ENCODE assay signal across 12 cellular contexts in genomic region chr1:155086856-155087535, GRCh38. TPM values are rescaled to one million over a fixed set of nuclear protein-coding genes. Genes with fewer than 3 reads are reported as not detected.
DNase-seq lines count a peak whose midpoint lies in the region; ATAC-seq and TF ChIP-seq lines count a peak whose summit lies in the region.
"Had no signal": no experiment of that assay in that cellular context is flagged by ENCODE, and none has a peak within 500 bp of the region (broad histone marks: within the 10 kb centered on the region; RNA-seq: fewer than 3 reads in every experiment).

No MANE protein-coding gene starts in this region.

- H3K4me2 ChIP-seq in neural progenitor cell = no peak overlapping the region

- no peak overlapping the region for H3K4me3 ChIP-seq in HEK293 (ENCODE audit: low read depth, low read length)
- H3K4me3 ChIP-seq in WERI-Rb-1 (ENCODE audit: low read depth, low read length) = no peak overlapping the region
- H3K4me3 ChIP-seq in neural progenitor cell = no peak overlapping the region
- no peak overlapping the region for H3K4me3 ChIP-seq in gastrocnemius medialis
- no peak overlapping the region for H3K4me3 ChIP-seq in HAP-1

- no TSS peak for BruUV-seq in Calu3 (replicated peaks; lab: Mats Ljungman, UMichigan)

- peaks cover 10% of the 10 kb centered on the region for H3K4me1 ChIP-seq in HEK293 (ENCODE audit: control insufficient read depth, insufficient read depth, low read length)
- peaks cover 13% of the 10 kb centered on the region for H3K4me1 ChIP-seq in neural progenitor cell
- H3K4me1 ChIP-seq in gastrocnemius medialis = peaks cover 20 to 31% of the 10 kb centered on the region in 2 donors
- H3K4me1 ChIP-seq in HAP-1 = peaks cover 15% of the 10 kb centered on the region

- CTCF ChIA-PET in Calu3 (lab: Charles Lee) = no interaction called here
- CTCF ChIA-PET in HEK293 (lab: Yijun Ruan, JAX) = interaction anchor here (0.6 to 4.5 kb wide), 15 partner anchors 13 to 143 kb away, joined by 3 to 117 read pairs (median 5); partner anchors contain the start of genes DPM3, EFNA4 and KRTCAP2

- no peak for DNase-seq in Calu3
- DNase-seq in WERI-Rb-1 = peak; percentile 69
- no peak for DNase-seq in neural progenitor cell (ENCODE audit: low spot score)
- DNase-seq in gastrocnemius medialis = no peak
- no peak for DNase-seq in HAP-1 (ENCODE audit: low spot score in 2 of 2)
- no peak for DNase-seq in GM10266 (ENCODE audit: extremely low spot score)
- DNase-seq: activated CD4-positive, alpha-beta T cell treated with anti-CD3 and anti-CD28 coated beads, Interleukin-2, amount 50 U/mL, for 48 hours; cortex of kidney; nephron progenitor cell had no signal

- in situ Hi-C loops in gastrocnemius medialis (cut with MboI; ENCODE audit: low sequenced_read_pairs in 4 of 4) = no loop called here
- in situ Hi-C loops in HAP-1 (cut with MboI; ENCODE audit: low sequenced_read_pairs) = loop anchor here (10.0 kb wide), 1 partner anchor 62 kb away; no protein-coding TSS in a partner anchor

- H3K36me3 ChIP-seq in HEK293 (ENCODE audit: control insufficient read depth in 2 of 2, insufficient read depth in 1 of 2, low read length in 2 of 2) = no peaks in the 10 kb centered on the region
- no peaks in the 10 kb centered on the region for H3K36me3 ChIP-seq in WERI-Rb-1
- H3K36me3 ChIP-seq in neural progenitor cell = no peaks in the 10 kb centered on the region
- H3K36me3 ChIP-seq in gastrocnemius medialis = no peaks in the 10 kb centered on the region
- H3K36me3 ChIP-seq in HAP-1 (replicated peaks) = no peaks in the 10 kb centered on the region; the same call in 1 of the 2 replicates

- H3K27me3 Mint-ChIP-seq in Calu3 (ENCODE audit: unreplicated experiment) (peaks cover 26% of the 10 kb centered on the region), neural progenitor cell (ENCODE audit: insufficient read depth, low read depth) (peaks cover 33% of the 10 kb centered on the region)

- no peaks in the 10 kb centered on the region for H3K9me3 Mint-ChIP-seq in Calu3 (ENCODE audit: low read depth, unreplicated experiment)
- H3K9me3 Mint-ChIP-seq in neural progenitor cell = no peaks in the 10 kb centered on the region
- H3K9me3 Mint-ChIP-seq: nephron progenitor cell had no signal

- TF ChIP-seq CTCF in Calu3 (IDR thresholded peaks at IDR 0.05; ENCODE audit: unreplicated experiment) = no peak
- TF ChIP-seq CTCF in HEK293 (tag by site-specific recombination; IDR thresholded peaks at IDR 0.05) = no peak
- peak; percentile 71 for TF ChIP-seq CTCF in WERI-Rb-1 (IDR thresholded peaks at IDR 0.05; ENCODE audit: low read depth, low read length)
- TF ChIP-seq CTCF in neural progenitor cell (IDR thresholded peaks at IDR 0.05) = no peak
- TF ChIP-seq CTCF in gastrocnemius medialis (IDR thresholded peaks at IDR 0.05 in 4 of 5, conservative IDR thresholded peaks at IDR 0.05 in 1 of 5) = no peak
- no peak for TF ChIP-seq CTCF in GM10266 (IDR thresholded peaks at IDR 0.05; ENCODE audit: control insufficient read depth, insufficient read depth, low read depth, missing control alignments)

- peak overlapping the region; percentile 96 for H3K4me3 Mint-ChIP-seq in Calu3 (ENCODE audit: low read depth, unreplicated experiment)
- H3K4me3 Mint-ChIP-seq in neural progenitor cell = peak overlapping the region; percentile 25

- no peak for ATAC-seq in gastrocnemius medialis

- no peak overlapping the region for H3K27ac Mint-ChIP-seq in Calu3 (ENCODE audit: unreplicated experiment)
- peak overlapping the region; percentile 9 for H3K27ac Mint-ChIP-seq in neural progenitor cell
- H3K27ac Mint-ChIP-seq: nephron progenitor cell had no signal

- no peak overlapping the region for H3K9ac ChIP-seq in neural progenitor cell

- no peak for TF ChIP-seq POLR2A in gastrocnemius medialis (IDR thresholded peaks at IDR 0.05)

- H3F3A ChIP-seq in neural progenitor cell (ENCODE audit: low read depth) = peaks cover 18% of the 10 kb centered on the region

- peaks cover 30% of the 10 kb centered on the region for H3K36me3 Mint-ChIP-seq in Calu3 (ENCODE audit: insufficient read depth, unreplicated experiment)
- H3K36me3 Mint-ChIP-seq in neural progenitor cell = no peaks in the 10 kb centered on the region

- no peaks in the 10 kb centered on the region for H3K79me2 ChIP-seq in neural progenitor cell (ENCODE audit: low read depth)

- H3K4me1 Mint-ChIP-seq in Calu3 (ENCODE audit: low read depth, unreplicated experiment) = peaks cover 34% of the 10 kb centered on the region
- H3K4me1 Mint-ChIP-seq in neural progenitor cell = peaks cover 32% of the 10 kb centered on the region

- H3K27me3 ChIP-seq in WERI-Rb-1 (ENCODE audit: insufficient read depth, low read depth, severe bottlenecking) (peaks cover 9% of the 10 kb centered on the region), neural progenitor cell (peaks cover 35% of the 10 kb centered on the region), gastrocnemius medialis (peaks cover 20 to 24% (median 23%) of the 10 kb centered on the region in 3 donors), HAP-1 (ENCODE audit: low read depth) (no peaks in the 10 kb centered on the region)

- H2AFZ ChIP-seq in neural progenitor cell (replicated peaks) = no peak overlapping the region

- H4K20me1 ChIP-seq in neural progenitor cell (ENCODE audit: low read depth) = peaks cover 22% of the 10 kb centered on the region

- POLR2A ChIA-PET in HEK293 (lab: Yijun Ruan, JAX) = no interaction called here

- H3K9me3 ChIP-seq in HEK293 (ENCODE audit: control insufficient read depth, insufficient read depth, low read depth, low read length) (no peaks in the 10 kb centered on the region), WERI-Rb-1 (ENCODE audit: severe bottlenecking) (no peaks in the 10 kb centered on the region), neural progenitor cell (ENCODE audit: low read depth) (no peaks in the 10 kb centered on the region), gastrocnemius medialis (no peaks in the 10 kb centered on the region), HAP-1 (no peaks in the 10 kb centered on the region)

- intact Hi-C loops in Calu3 (cut with micrococcal nuclease; ENCODE audit: unreplicated experiment) = no loop called here
- intact Hi-C loops in gastrocnemius medialis (cut with DNase I; ENCODE audit: low total_unique reads) = loop anchor here (5.0 kb wide), 3 partner anchors 115 to 610 kb away; partner anchors contain the start of genes CKS1B and SHC1

- no peak overlapping the region; the same call in 1 of the 2 replicates for H3K27ac ChIP-seq in HEK293 (ENCODE audit: extremely low read depth, low read depth, low read length)
- no peak overlapping the region for H3K27ac ChIP-seq in WERI-Rb-1
- no peak overlapping the region for H3K27ac ChIP-seq in neural progenitor cell
- H3K27ac ChIP-seq in gastrocnemius medialis = no peak overlapping the region
- H3K27ac ChIP-seq: epithelial cell of prostate, HL-60 had no signal

TF ChIP-seq in HEK293, 187 proteins besides CTCF, POLR2A, EP300 and RAD21 (continues in another document):
- TF ChIP-seq ZNF239 (tag by site-specific recombination; IDR thresholded peaks at IDR 0.05) (no peak), ZNF114 (tag by site-specific recombination; IDR thresholded peaks at IDR 0.05) (no peak), ZNF280C (tag by site-specific recombination; IDR thresholded peaks at IDR 0.05) (no peak), ZNF449 (tag by site-specific recombination; IDR thresholded peaks at IDR 0.05) (no peak)

RNA-seq across cellular contexts. Expression of gene EFNA3, which starts 8.4 kb away (rescaled TPM):
- 1.7 and 3.4 TPM in 2 replicates for total RNA-seq in Calu3 (2022)
- 4.0 and 9.6 TPM in 2 replicates for total RNA-seq in neural progenitor cell (ENCODE audit: low replicate concordance)
- 1 to 10 TPM in 2 of 4 donors, under 1 TPM in 1, not detected in 1; 0.55 to 1.8 (median 1.6) TPM for total RNA-seq in gastrocnemius medialis

RNA-seq across cellular contexts. Expression of gene EFNA4, which starts 23.5 kb away (rescaled TPM):
- 12.6 and 13.9 TPM in 2 replicates for total RNA-seq in Calu3 (2022)
- total RNA-seq in neural progenitor cell (ENCODE audit: low replicate concordance) = 10.7 and 18.4 TPM in 2 replicates
- total RNA-seq in gastrocnemius medialis = under 1 TPM; 0.41 to 0.87 (median 0.80) TPM

RNA-seq across cellular contexts. Expression of gene ADAM15, which starts 35.9 kb away (rescaled TPM):
- 99.1 and 103 TPM in 2 replicates for total RNA-seq in Calu3 (2022)
- 15.7 and 44.9 TPM in 2 replicates for total RNA-seq in neural progenitor cell (ENCODE audit: low replicate concordance)
- 10 to 100 TPM; 30.3 to 42.8 (median 36.9) TPM for total RNA-seq in gastrocnemius medialis

RNA-seq across cellular contexts. Expression of gene EFNA1, which starts 40.7 kb away (rescaled TPM):
- 33.7 and 41.7 TPM in 2 replicates for total RNA-seq in Calu3 (2022)
- 0.34 and 0.65 TPM in 2 replicates for total RNA-seq in neural progenitor cell (ENCODE audit: low replicate concordance)
- total RNA-seq in gastrocnemius medialis = 10 to 100 TPM; 12.6 to 35.1 (median 14.4) TPM

RNA-seq across cellular contexts. Expression of gene SLC50A1, which starts 48.7 kb away (rescaled TPM):
- total RNA-seq in Calu3 (2022) (68.5 and 72.0 TPM in 2 replicates), neural progenitor cell (ENCODE audit: low replicate concordance) (14.4 and 29.0 TPM in 2 replicates), gastrocnemius medialis (10 to 100 TPM in 1 of 4 donors, 1 to 10 TPM in 3; 3.5 to 11.4 (median 8.2) TPM)
